In the genomic region with DNA sequence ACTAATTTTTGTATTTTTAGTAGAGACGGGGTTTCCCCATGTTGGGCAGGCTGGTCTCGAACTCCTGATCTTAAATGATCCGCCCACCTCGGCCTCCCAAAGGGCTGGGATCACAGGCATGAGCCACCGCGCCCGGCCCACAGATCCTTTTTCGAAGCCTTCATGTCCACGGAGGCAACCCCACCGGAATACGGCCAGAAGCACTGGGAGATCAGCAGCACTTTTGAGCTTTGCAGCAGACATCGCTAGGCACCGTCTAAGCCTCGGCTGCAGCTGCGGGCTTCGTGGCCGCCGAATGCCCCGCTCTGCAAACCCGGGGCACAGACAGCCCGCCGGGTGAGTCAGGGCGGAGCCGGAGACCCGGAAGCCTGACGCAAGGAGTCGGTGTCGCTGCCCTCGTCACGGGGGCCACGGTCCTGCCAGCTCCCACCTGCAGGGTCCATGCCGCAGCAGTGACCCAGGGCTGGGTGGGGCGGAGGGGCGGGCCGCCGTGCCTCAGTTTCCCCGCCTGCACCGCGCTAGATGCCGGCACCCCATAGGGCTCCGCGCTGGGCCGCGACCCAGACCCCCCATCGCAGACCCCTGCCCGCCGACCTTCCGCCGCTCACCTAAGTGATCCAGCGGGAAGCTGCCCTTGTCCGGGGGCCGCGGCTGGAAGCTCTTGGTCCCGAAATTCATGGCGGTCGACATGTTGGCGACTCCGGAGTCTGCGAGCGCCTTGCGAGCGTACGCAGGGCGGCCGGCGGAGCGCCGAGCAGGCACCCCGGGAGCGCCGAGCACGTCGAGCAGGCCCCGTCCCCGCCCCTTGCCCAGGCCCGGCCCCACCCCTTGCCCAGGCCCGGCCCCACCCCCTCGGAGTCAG, we compare ENCODE assay signal across 8 cellular contexts. TPM values are rescaled to one million over a fixed set of nuclear protein-coding genes. Genes with fewer than 3 reads are reported as not detected.
A peak's percentile ranks its signal among the peaks of the same experiment; 100 is the strongest.
DNase-seq lines count a peak whose midpoint lies in the region; ATAC-seq lines count a peak whose summit lies in the region.

A gene with protein sequence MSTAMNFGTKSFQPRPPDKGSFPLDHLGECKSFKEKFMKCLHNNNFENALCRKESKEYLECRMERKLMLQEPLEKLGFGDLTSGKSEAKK (minus strand): TSS at position 730 of the 862 bp plus-strand sequence. CDS start 40 bp downstream, at position 690.

- ATAC-seq in GM18909 (IDR thresholded peaks at IDR 0.05; ENCODE audit: poor library complexity, unreplicated experiment) (peak; percentile 67), HG03159 (IDR thresholded peaks at IDR 0.05; ENCODE audit: unreplicated experiment) (peak; percentile 69)

- peak; percentile 95 for DNase-seq in AG08395 (ENCODE audit: low spot score)
- DNase-seq in NCI-H460 (ENCODE audit: extremely low read depth, low read depth), result peak; percentile 73
- peak; percentile 87 for DNase-seq in activated CD4-positive, alpha-beta T cell treated with anti-CD3 and anti-CD28 coated beads for 1 hour
- peak; percentile 79 for DNase-seq in cerebellar cortex (ENCODE audit: low spot score)
- peak; percentile 62 for DNase-seq in kidney glomerular epithelial cell (lab: John Stamatoyannopoulos, UW)
- peak; percentile 93 for DNase-seq in stimulated activated CD4-positive, alpha-beta T cell treated with anti-CD3 and anti-CD28 coated beads, Interleukin-15, amount 100 ng/mL, for 24 hours

RNA-seq across cellular contexts. Expression of the gene that starts here (rescaled TPM):
- total RNA-seq in NCI-H460 (2014; rRNA removed; shearing (Covaris generic)), result 15.4 and 17.2 TPM in 2 replicates
- polyA plus RNA-seq in NCI-H460 (2014; cell fraction: nucleus; rRNA removed), result 7.6 and 8.0 TPM in 2 replicates

Comparison
In these comparisons a context has a peak if more than half of its experiments do, and no peak if none do; other contexts are left out.
1. Peak in every context shown above with its lines: DNase-seq and ATAC-seq.